ENCODE assay signal across 25 cellular contexts in genomic region chr15:36614016-36614415, GRCh38.
"Had no signal": no experiment of that assay in that cellular context is flagged by ENCODE, and none has a peak within 500 bp of the region (broad histone marks: within the 10 kb centered on the region; RNA-seq: fewer than 3 reads in every experiment).

No MANE protein-coding gene starts in this region.

- DNase-seq: activated CD4-positive, alpha-beta T cell treated with anti-CD3 and anti-CD28 coated beads for 36 hours; activated CD4-positive, CD25-positive, alpha-beta regulatory T cell; activated CD8-positive, alpha-beta memory T cell treated with anti-CD3 and anti-CD28 coated beads, Interleukin-2, amount 10 ng/mL, durations not matched to agents 7 days and 5 days; activated CD8-positive, alpha-beta T cell treated with anti-CD3 and anti-CD28 coated beads, Interleukin-2, amount 10 ng/mL, durations not matched to agents 7 days and 5 days; activated naive CD4-positive, alpha-beta T cell; activated T-cell treated with anti-CD3 and anti-CD28 coated beads, Interleukin-2, amount 50 U/mL, for 48 hours; anterior cingulate cortex; body of pancreas; cerebellar nuclear complex; colonic mucosa; effector memory CD4-positive, alpha-beta T cell; erythroblast; hypothalamus; lower lobe of right lung; retina; spleen; stimulated activated naive CD4-positive, alpha-beta T cell; T-helper 2 cell; tibial artery had no signal

- H3K27ac ChIP-seq: body of pancreas, colonic mucosa, gastroesophageal sphincter, lower lobe of right lung, neutrophil, spleen, suprapubic skin, tibial artery had no signal

- H3K4me3 ChIP-seq: body of pancreas, colonic mucosa, gastroesophageal sphincter, lower lobe of right lung, spleen, suprapubic skin, tibial artery had no signal

- H3K36me3 ChIP-seq: colonic mucosa, gastroesophageal sphincter, lower lobe of right lung, neutrophil, spleen, suprapubic skin, tibial artery had no signal

- H3K4me1 Mint-ChIP-seq: activated CD4-positive, alpha-beta T cell treated with anti-CD3 and anti-CD28 coated beads for 36 hours; activated CD8-positive, alpha-beta memory T cell treated with anti-CD3 and anti-CD28 coated beads, Interleukin-2, amount 10 ng/mL, durations not matched to agents 7 days and 5 days; nephron had no signal

- H3K27me3 ChIP-seq: body of pancreas, colonic mucosa, gastroesophageal sphincter, neutrophil, spleen, suprapubic skin, tibial artery had no signal

- H3K9me3 Mint-ChIP-seq: activated T-helper 2 cell treated with anti-CD3 and anti-CD28 coated beads, Interferon-gamma antibody, Interleukin-2, Interleukin-4, amounts not matched to agents 10 μg/mL and 5 μg/mL and 100 μg/mL, durations not matched to agents 14 hours and 24 hours and 36 hours; nephron had no signal

- H3K9me3 ChIP-seq: body of pancreas, colonic mucosa, gastroesophageal sphincter, lower lobe of right lung, neutrophil, spleen, suprapubic skin, tibial artery had no signal

- H3K27ac Mint-ChIP-seq: activated CD4-positive, alpha-beta T cell treated with anti-CD3 and anti-CD28 coated beads for 36 hours; activated CD8-positive, alpha-beta memory T cell treated with anti-CD3 and anti-CD28 coated beads, Interleukin-2, amount 10 ng/mL, durations not matched to agents 7 days and 5 days; activated CD8-positive, alpha-beta T cell treated with anti-CD3 and anti-CD28 coated beads, Interleukin-2, amount 10 ng/mL, durations not matched to agents 7 days and 5 days; activated naive CD4-positive, alpha-beta T cell treated with anti-CD3 and anti-CD28 coated beads, Interleukin-2, amount 50 U/mL, for 72 hours; activated T-helper 2 cell treated with anti-CD3 and anti-CD28 coated beads, Interferon-gamma antibody, Interleukin-2, Interleukin-4, amounts not matched to agents 10 μg/mL and 5 μg/mL and 100 μg/mL, durations not matched to agents 14 hours and 24 hours and 36 hours; nephron had no signal

- H3K4me3 Mint-ChIP-seq: activated CD4-positive, alpha-beta T cell treated with anti-CD3 and anti-CD28 coated beads for 36 hours; activated CD8-positive, alpha-beta memory T cell treated with anti-CD3 and anti-CD28 coated beads, Interleukin-2, amount 10 ng/mL, durations not matched to agents 7 days and 5 days; activated CD8-positive, alpha-beta T cell treated with anti-CD3 and anti-CD28 coated beads, Interleukin-2, amount 10 ng/mL, durations not matched to agents 7 days and 5 days; nephron had no signal

- H3K4me1 ChIP-seq: colonic mucosa, gastroesophageal sphincter, lower lobe of right lung, spleen, suprapubic skin had no signal

- H3K27me3 Mint-ChIP-seq: activated CD4-positive, alpha-beta T cell treated with anti-CD3 and anti-CD28 coated beads for 36 hours; activated CD8-positive, alpha-beta memory T cell treated with anti-CD3 and anti-CD28 coated beads, Interleukin-2, amount 10 ng/mL, durations not matched to agents 7 days and 5 days had no signal

- ATAC-seq: activated CD4-positive, alpha-beta T cell treated with anti-CD3 and anti-CD28 coated beads for 36 hours; activated CD8-positive, alpha-beta memory T cell treated with anti-CD3 and anti-CD28 coated beads, Interleukin-2, amount 10 ng/mL, durations not matched to agents 7 days and 5 days; activated CD8-positive, alpha-beta T cell treated with anti-CD3 and anti-CD28 coated beads, Interleukin-2, amount 10 ng/mL, durations not matched to agents 7 days and 5 days; activated naive CD4-positive, alpha-beta T cell treated with anti-CD3 and anti-CD28 coated beads, Interleukin-2, amount 50 U/mL, for 72 hours; body of pancreas; gastroesophageal sphincter; lower lobe of right lung had no signal
